ENCODE assay signal across 34 cellular contexts in genomic region chr5:58400737-58401136, GRCh38.
"Had no signal": no experiment of that assay in that cellular context is flagged by ENCODE, and none has a peak within 500 bp of the region (broad histone marks: within the 10 kb centered on the region; RNA-seq: fewer than 3 reads in every experiment).

No MANE protein-coding gene starts in this region.

- ATAC-seq: activated T-cell treated with anti-CD3 and anti-CD28 coated beads, Interleukin-2, amount 50 U/mL, for 72 hours; activated T-helper 17 cell treated with anti-CD3 and anti-CD28 coated beads, Interleukin-2, amount 50 U/mL, for 72 hours; body of pancreas; PC-3 had no signal

- H3K27me3 ChIP-seq: body of pancreas, Peyer's patch had no signal

- H3K36me3 ChIP-seq: Peyer's patch, WERI-Rb-1 had no signal

- H3K4me3 ChIP-seq: body of pancreas, Peyer's patch had no signal

- DNase-seq: activated CD4-positive, alpha-beta memory T cell treated with anti-CD3 and anti-CD28 coated beads, Interleukin-2, amount 10 ng/mL, durations not matched to agents 7 days and 5 days; activated CD4-positive, alpha-beta T cell treated with anti-CD3 and anti-CD28 coated beads for 1 hour; activated CD4-positive, alpha-beta T cell treated with anti-CD3 and anti-CD28 coated beads for 48 hours; activated CD4-positive, CD25-positive, alpha-beta regulatory T cell; activated CD8-positive, alpha-beta memory T cell treated with anti-CD3 and anti-CD28 coated beads for 24 hours; activated effector memory CD4-positive, alpha-beta T cell treated with anti-CD3 and anti-CD28 coated beads, Interleukin-2, amount 50 U/mL, for 16 hours; activated naive CD4-positive, alpha-beta T cell; activated naive CD8-positive, alpha-beta T cell treated with anti-CD3 and anti-CD28 coated beads, Interleukin-2, amount 10 ng/mL, durations not matched to agents 7 days and 5 days; activated T-cell treated with anti-CD3 and anti-CD28 coated beads, Interleukin-2, amount 50 U/mL, for 1 hour; activated T-cell treated with anti-CD3 and anti-CD28 coated beads, Interleukin-2, amount 50 U/mL, for 72 hours; amygdala; body of pancreas; central memory CD4-positive, alpha-beta T cell; NCI-H1092 treated with DMSO at 0.1 percent for 48 hours; NCI-H1417; NCI-H146; NCI-H187; NCI-H2029 treated with DMSO at 0.1 percent for 48 hours; NCI-H2107; NCI-H2171; NCI-H510A; NCI-H526; NCI-H748 treated with DMSO at 0.1 percent for 48 hours; NK-92 treated with Interleukin-12 subunit alpha and Interleukin-12 subunit beta, amount 100 ng/mL, for 24 hours; PC-3; Peyer's patch; RPMI8226; SW 1271; T-helper 1 cell; T-helper 2 cell; T-helper 9 cell; WERI-Rb-1 had no signal

- H3K27ac ChIP-seq: body of pancreas, KMS-11, Peyer's patch, WERI-Rb-1 had no signal

- H3K9me3 ChIP-seq: body of pancreas, Peyer's patch had no signal

- H3K4me1 ChIP-seq: body of pancreas, Peyer's patch had no signal
